In genomic region chr18:70520867-70521266, GRCh38 we compare ENCODE assay signal across 19 cellular contexts.
DNase-seq lines count a peak whose midpoint lies in the region; ATAC-seq and TF ChIP-seq lines count a peak whose summit lies in the region.
"Had no signal": no experiment of that assay in that cellular context is flagged by ENCODE, and none has a peak within 500 bp of the region (broad histone marks: within the 10 kb centered on the region; RNA-seq: fewer than 3 reads in every experiment).

No MANE protein-coding gene starts in this region.

- H3K27ac Mint-ChIP-seq in activated T-cell treated with anti-CD3 and anti-CD28 coated beads, Interleukin-2, amount 50 U/mL, for 72 hours: peak overlapping the region; percentile 11
- H3K27ac Mint-ChIP-seq in T-helper 2 cell treated with Interferon-gamma antibody and Interleukin-4, amounts not matched to agents 5 μg/mL and 100 μg/mL, for 36 hours: no peak overlapping the region
- H3K27ac Mint-ChIP-seq: B cell; CD4-positive, CD25-positive, alpha-beta regulatory T cell; CD8-positive, alpha-beta T cell had no signal

- no peak overlapping the region for H3K4me3 ChIP-seq in WERI-Rb-1 (ENCODE audit: low read depth, low read length)
- H3K4me3 ChIP-seq: BLaER1, HAP-1 had no signal

- H3K4me1 Mint-ChIP-seq in activated T-cell treated with anti-CD3 and anti-CD28 coated beads, Interleukin-2, amount 50 U/mL, for 72 hours (ENCODE audit: low read depth): no peaks in the 10 kb centered on the region
- no peaks in the 10 kb centered on the region for H3K4me1 Mint-ChIP-seq in T-helper 2 cell treated with Interferon-gamma antibody and Interleukin-4, amounts not matched to agents 5 μg/mL and 100 μg/mL, for 36 hours (ENCODE audit: low read depth)
- H3K4me1 Mint-ChIP-seq: B cell; CD4-positive, CD25-positive, alpha-beta regulatory T cell had no signal

- no peak for TF ChIP-seq CTCF in VCaP (conservative IDR thresholded peaks at IDR 0.05)
- no peak for TF ChIP-seq CTCF in WERI-Rb-1 (IDR thresholded peaks at IDR 0.05; ENCODE audit: low read depth, low read length)

- no peaks in the 10 kb centered on the region for H3K27me3 ChIP-seq in WERI-Rb-1 (ENCODE audit: insufficient read depth, low read depth, severe bottlenecking)
- H3K27me3 ChIP-seq: BLaER1 had no signal

- H3K27me3 Mint-ChIP-seq in activated T-cell treated with anti-CD3 and anti-CD28 coated beads, Interleukin-2, amount 50 U/mL, for 72 hours (ENCODE audit: low read depth): no peaks in the 10 kb centered on the region
- H3K27me3 Mint-ChIP-seq in T-helper 2 cell treated with Interferon-gamma antibody and Interleukin-4, amounts not matched to agents 5 μg/mL and 100 μg/mL, for 36 hours (ENCODE audit: low read depth): no peaks in the 10 kb centered on the region
- H3K27me3 Mint-ChIP-seq: B cell; CD4-positive, CD25-positive, alpha-beta regulatory T cell had no signal

- no peaks in the 10 kb centered on the region for H3K9me3 ChIP-seq in WERI-Rb-1 (ENCODE audit: severe bottlenecking)
- H3K9me3 ChIP-seq: BLaER1, Caco-2, HAP-1 had no signal

- H3K36me3 Mint-ChIP-seq in activated T-cell treated with anti-CD3 and anti-CD28 coated beads, Interleukin-2, amount 50 U/mL, for 72 hours (ENCODE audit: insufficient read depth in 2 of 2): no peaks in the 10 kb centered on the region
- no peaks in the 10 kb centered on the region for H3K36me3 Mint-ChIP-seq in T-helper 2 cell treated with Interferon-gamma antibody and Interleukin-4, amounts not matched to agents 5 μg/mL and 100 μg/mL, for 36 hours (ENCODE audit: low read depth)
- H3K36me3 Mint-ChIP-seq: CD8-positive, alpha-beta T cell had no signal

- peaks cover 0 to 2% of the 10 kb centered on the region in 2 donors for H3K9me3 Mint-ChIP-seq in activated T-cell treated with anti-CD3 and anti-CD28 coated beads, Interleukin-2, amount 50 U/mL, for 72 hours
- H3K9me3 Mint-ChIP-seq in T-helper 2 cell treated with Interferon-gamma antibody and Interleukin-4, amounts not matched to agents 5 μg/mL and 100 μg/mL, for 36 hours: no peaks in the 10 kb centered on the region

- DNase-seq in activated T-cell treated with anti-CD3 and anti-CD28 coated beads, Interleukin-2, amount 50 U/mL, for 72 hours: no peak
- DNase-seq in activated T-cell treated with anti-CD3 and anti-CD28 coated beads, Interleukin-2, amount 50 U/mL, for 1 hour: no peak
- peak; percentile 20 for DNase-seq in DMS53 treated with DMSO at 0.1 percent for 48 hours (lab: John Stamatoyannopoulos, UW; ENCODE audit: unreplicated experiment)
- peak; percentile 46 for DNase-seq in NCI-H69 (lab: John Stamatoyannopoulos, UW)
- no peak for DNase-seq in stimulated activated CD4-positive, alpha-beta T cell treated with anti-CD3 and anti-CD28 coated beads, Interleukin-4, amount 100 ng/mL, for 4 hours
- DNase-seq in WERI-Rb-1: no peak
- DNase-seq in T-helper 2 cell treated with Interferon-gamma antibody and Interleukin-4, amounts not matched to agents 5 μg/mL and 100 μg/mL, for 36 hours (ENCODE audit: low spot score): no peak
- DNase-seq: Caco-2; CD4-positive, CD25-positive, alpha-beta regulatory T cell; CD8-positive, alpha-beta T cell; DMS153; DMS79 treated with DMSO at 0.1 percent for 48 hours; GF-D8; GOT3 had no signal

- ATAC-seq in activated T-cell treated with anti-CD3 and anti-CD28 coated beads, Interleukin-2, amount 50 U/mL, for 72 hours (replicated peaks in 1 of 2): no peak
- ATAC-seq: CD8-positive, alpha-beta T cell had no signal

- H3K27ac ChIP-seq in VCaP: peak overlapping the region; percentile 35
- H3K27ac ChIP-seq in WERI-Rb-1: no peak overlapping the region
- H3K27ac ChIP-seq: BLaER1, C4-2B had no signal

- no peaks in the 10 kb centered on the region for H3K36me3 ChIP-seq in WERI-Rb-1
- H3K36me3 ChIP-seq: BLaER1, HAP-1 had no signal

- no peak overlapping the region for H3K4me3 Mint-ChIP-seq in activated T-cell treated with anti-CD3 and anti-CD28 coated beads, Interleukin-2, amount 50 U/mL, for 72 hours
- H3K4me3 Mint-ChIP-seq in T-helper 2 cell treated with Interferon-gamma antibody and Interleukin-4, amounts not matched to agents 5 μg/mL and 100 μg/mL, for 36 hours: no peak overlapping the region
- H3K4me3 Mint-ChIP-seq: B cell; CD4-positive, CD25-positive, alpha-beta regulatory T cell; CD8-positive, alpha-beta T cell had no signal

Comparison
In these comparisons a context has a peak if more than half of its experiments do, and no peak if none do; other contexts are left out.
1. DNase-seq: peak in DMS53 treated with DMSO at 0.1 percent for 48 hours (single experiment) and NCI-H69 (single experiment); none in activated T-cell treated with anti-CD3 and anti-CD28 coated beads, Interleukin-2, amount 50 U/mL, for 72 hours (0 of 2), activated T-cell treated with anti-CD3 and anti-CD28 coated beads, Interleukin-2, amount 50 U/mL, for 1 hour (single experiment), stimulated activated CD4-positive, alpha-beta T cell treated with anti-CD3 and anti-CD28 coated beads, Interleukin-4, amount 100 ng/mL, for 4 hours (0 of 2), WERI-Rb-1 (single experiment) and T-helper 2 cell treated with Interferon-gamma antibody and Interleukin-4, amounts not matched to agents 5 μg/mL and 100 μg/mL, for 36 hours (single experiment).